Comparison of ENCODE assay signal across 8 cellular contexts in the genomic region with DNA sequence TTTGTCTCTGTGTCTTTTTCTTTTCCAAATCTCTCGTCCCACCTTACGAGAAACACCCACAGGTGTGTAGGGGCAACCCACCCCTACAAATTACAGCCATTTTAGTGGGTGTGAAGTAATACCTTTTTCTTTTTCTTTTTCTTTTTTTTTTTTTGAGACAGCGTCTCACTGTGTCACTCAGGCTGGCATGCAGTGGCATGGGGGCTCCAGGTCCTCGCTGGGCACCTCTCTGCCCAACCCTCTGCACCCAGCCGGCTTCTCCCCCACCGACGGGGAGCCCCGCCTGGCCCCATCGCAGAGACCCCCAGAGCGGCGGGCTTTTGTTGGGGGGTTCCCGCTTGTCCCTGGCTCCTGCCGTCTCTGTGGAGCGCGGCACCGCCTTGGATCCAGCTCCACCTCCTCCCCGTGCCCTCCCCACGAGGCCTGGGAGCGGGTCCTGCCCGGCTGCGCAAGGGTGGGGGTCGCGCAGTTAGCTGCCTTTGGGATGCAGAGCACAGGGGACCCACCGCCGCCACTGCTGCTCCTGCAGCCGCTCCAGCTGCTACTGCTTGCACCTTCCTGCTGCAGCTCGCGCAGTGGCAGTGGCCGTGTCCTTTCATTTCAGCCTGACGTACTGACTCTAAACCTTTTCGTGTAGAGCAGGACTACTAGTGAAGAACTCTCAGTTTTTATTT. TPM values are rescaled to one million over a fixed set of nuclear protein-coding genes. Genes with fewer than 3 reads are reported as not detected.
A peak's percentile ranks its signal among the peaks of the same experiment; 100 is the strongest.
DNase-seq lines count a peak whose midpoint lies in the region; ATAC-seq and TF ChIP-seq lines count a peak whose summit lies in the region.

No MANE protein-coding gene starts in this region.

- no peak overlapping the region for H3K18ac ChIP-seq in mesendoderm (ENCODE audit: low read length)

- H3K4ac ChIP-seq in mesendoderm (ENCODE audit: low read depth, low read length) = peak overlapping the region; percentile 82

- no peak overlapping the region for H2BK5ac ChIP-seq in mesendoderm (ENCODE audit: low read length)

- intact Hi-C loops in colonic mucosa (cut with DNase I) = no loop called here

- no peak for TF ChIP-seq CTCF in colonic mucosa (IDR thresholded peaks at IDR 0.05)

- no peak for ATAC-seq in HG03439 (IDR thresholded peaks at IDR 0.05; ENCODE audit: unreplicated experiment)

- H3K4me3 ChIP-seq in HAP-1 = peak overlapping the region; percentile 36
- peak overlapping the region; percentile 38 for H3K4me3 ChIP-seq in colonic mucosa
- no peak overlapping the region for H3K4me3 ChIP-seq in mesendoderm (ENCODE audit: low read length)
- peak overlapping the region; percentile 43 for H3K4me3 ChIP-seq in thymus (ENCODE audit: low read length)

- DNase-seq in DMS114 treated with DMSO at 0.1 percent for 48 hours (lab: John Stamatoyannopoulos, UW; ENCODE audit: unreplicated experiment) (peak; percentile 21), HAP-1 (ENCODE audit: low spot score in 2 of 2) (peak; percentile 52 to 75), T-helper 1 cell (peak in 3 of 5 donors; percentile 10 to 52 (median 19)), colonic mucosa (no peak), mesendoderm (peak; percentile 50), GM19238 (ENCODE audit: insufficient read length, low spot score) (no peak)

- H3K79me1 ChIP-seq in mesendoderm (ENCODE audit: low read length) = no peaks in the 10 kb centered on the region

- H3K27ac ChIP-seq in colonic mucosa (no peak overlapping the region), mesendoderm (ENCODE audit: low read depth, low read length) (peak overlapping the region; percentile 51), thymus (ENCODE audit: low read depth) (no peak overlapping the region)

- in situ Hi-C loops in HAP-1 (cut with MboI; ENCODE audit: low sequenced_read_pairs) = loop anchor here (25.0 kb wide), 1 partner anchor 529 kb away; no protein-coding TSS in a partner anchor

- H3K36me3 ChIP-seq in HAP-1 (replicated peaks) (no peaks in the 10 kb centered on the region), colonic mucosa (no peaks in the 10 kb centered on the region), mesendoderm (ENCODE audit: control insufficient read depth, insufficient read depth, low read length) (no peaks in the 10 kb centered on the region), thymus (ENCODE audit: control insufficient read depth, insufficient read depth) (no peaks in the 10 kb centered on the region)

- peaks cover 17% of the 10 kb centered on the region for H3K9me3 ChIP-seq in HAP-1
- no peaks in the 10 kb centered on the region for H3K9me3 ChIP-seq in colonic mucosa
- H3K9me3 ChIP-seq in thymus (ENCODE audit: control insufficient read depth) = peaks cover 2% of the 10 kb centered on the region

- H3K4me1 ChIP-seq in HAP-1 (peaks cover 20% of the 10 kb centered on the region), colonic mucosa (no peaks in the 10 kb centered on the region), mesendoderm (ENCODE audit: control insufficient read depth, low read depth, low read length) (no peaks in the 10 kb centered on the region), thymus (ENCODE audit: control insufficient read depth, insufficient read depth, low read length) (no peaks in the 10 kb centered on the region)

- H2BK120ac ChIP-seq in mesendoderm (ENCODE audit: low read depth, low read length) = no peak overlapping the region

- H3K9ac ChIP-seq in colonic mucosa (ENCODE audit: low read depth in 2 of 2, low read length in 2 of 2) (peak overlapping the region in 1 of 2 donors; percentile 24), mesendoderm (ENCODE audit: low read length) (peak overlapping the region; percentile 52)

- peak overlapping the region; percentile 67 for H3K4me2 ChIP-seq in mesendoderm (ENCODE audit: low read length)

- H3K23ac ChIP-seq in mesendoderm (ENCODE audit: low read length) = peak overlapping the region; percentile 19

- H3K79me2 ChIP-seq in mesendoderm (ENCODE audit: control insufficient read depth, insufficient read depth, low read length) = no peaks in the 10 kb centered on the region

- WGBS in mesendoderm (ENCODE audit: extremely low coverage, insufficient coverage, low lambda C conversion rate) = no CpG with 5 or more reads among the region's 31 CpGs
- 12% methylated on average over 31 of the region's 31 CpGs for WGBS in thymus

- no peak overlapping the region for H2AK5ac ChIP-seq in mesendoderm (ENCODE audit: low read length)

- H4K5ac ChIP-seq in mesendoderm (ENCODE audit: low read length) = no peak overlapping the region

- no peaks in the 10 kb centered on the region for H3K27me3 ChIP-seq in HAP-1 (ENCODE audit: low read depth)
- H3K27me3 ChIP-seq in colonic mucosa = no peaks in the 10 kb centered on the region
- H3K27me3 ChIP-seq in mesendoderm (ENCODE audit: insufficient read depth, low read length, poor library complexity) = no peaks in the 10 kb centered on the region
- peaks cover 5% of the 10 kb centered on the region for H3K27me3 ChIP-seq in thymus (ENCODE audit: control insufficient read depth, insufficient read depth)

- no peak overlapping the region for H4K8ac ChIP-seq in mesendoderm (ENCODE audit: low read depth, low read length)

- H2BK15ac ChIP-seq in mesendoderm (replicated peaks; ENCODE audit: low read depth) = no peak overlapping the region

- peak overlapping the region; percentile 82 for H3K56ac ChIP-seq in mesendoderm (ENCODE audit: low read length)

RNA-seq across cellular contexts. Expression of a gene that starts 10.9 kb away (rescaled TPM):
- total RNA-seq in colonic mucosa = 10 to 100 TPM; 39.4 to 51.5 TPM
- 44.6 TPM for polyA plus RNA-seq in mesendoderm (2013, experiment 1 of 2)
- polyA plus RNA-seq in mesendoderm (2013, experiment 2 of 2) = 47.5 TPM
- polyA plus RNA-seq in thymus = 55.1 TPM

RNA-seq across cellular contexts. Expression of a gene that starts 15.8 kb away (rescaled TPM):
- total RNA-seq in colonic mucosa = 10 to 100 TPM; 53.0 to 80.6 TPM
- 121 TPM for polyA plus RNA-seq in mesendoderm (2013, experiment 1 of 2)
- polyA plus RNA-seq in mesendoderm (2013, experiment 2 of 2) = 122 TPM
- 44.6 TPM for polyA plus RNA-seq in thymus

Comparison
In these comparisons a context has a peak if more than half of its experiments do, and no peak if none do; other contexts are left out.
1. DNase-seq: peak in DMS114 treated with DMSO at 0.1 percent for 48 hours (single experiment), HAP-1 (2 of 2), T-helper 1 cell (3 of 5) and mesendoderm (single experiment); none in colonic mucosa (single experiment) and GM19238 (single experiment).